In genomic region chr10:112677689-112678088, GRCh38 we compare ENCODE assay signal across 1 cellular context.
A peak's percentile ranks its signal among the peaks of the same experiment; 100 is the strongest.
TF ChIP-seq lines count a peak whose summit lies in the region.

No MANE protein-coding gene starts in this region.

TF ChIP-seq in K562, 482 proteins besides CTCF, POLR2A, EP300 and RAD21 (continued from another document):
- TF ChIP-seq CTCFL (IDR thresholded peaks at IDR 0.05; ENCODE audit: borderline replicate concordance, insufficient read depth, low read depth, low read length, poor library complexity, severe bottlenecking) (no peak), ZBTB9 (CRISPR knock-in tag; IDR thresholded peaks at IDR 0.05) (no peak), CBFA2T3 (IDR thresholded peaks at IDR 0.05) (peak; percentile 40; the same call in 1 of the 2 replicates), FOSL1 (tag; conservative IDR thresholded peaks at IDR 0.05) (0 out of 2 replicates have a peak, but pooled peaks have one; percentile 21), SOX6 (IDR thresholded peaks at IDR 0.05) (peak; percentile 63; the same call in 1 of the 2 replicates), RBBP5 (IDR thresholded peaks at IDR 0.05; ENCODE audit: borderline replicate concordance, insufficient read depth, low read length, poor library complexity, severe bottlenecking) (no peak), POLR2AphosphoS2 (IDR thresholded peaks at IDR 0.05; ENCODE audit: low read length) (no peak), THAP12 (CRISPR knock-in tag; IDR thresholded peaks at IDR 0.05) (no peak), FIP1L1 (IDR thresholded peaks at IDR 0.05; ENCODE audit: low read depth, low read length, poor library complexity, severe bottlenecking) (no peak), MNT (conservative IDR thresholded peaks at IDR 0.05) (no peak), ARID1B (IDR thresholded peaks at IDR 0.05) (peak; percentile 49), NKRF (IDR thresholded peaks at IDR 0.05; ENCODE audit: borderline replicate concordance) (no peak), ZNF766 (CRISPR knock-in tag; conservative IDR thresholded peaks at IDR 0.05) (peak; percentile 39; the same call in 1 of the 2 replicates), TFAP4 (CRISPR knock-in tag; IDR thresholded peaks at IDR 0.05; ENCODE audit: borderline replicate concordance) (no peak), MAFK (IDR thresholded peaks at IDR 0.05; ENCODE audit: low read length) (no peak), TEAD4 (IDR thresholded peaks at IDR 0.05; ENCODE audit: low read length) (0 out of 2 replicates have a peak, but pooled peaks have one; percentile 31), TEAD4 (CRISPR knock-in tag; IDR thresholded peaks at IDR 0.05; ENCODE audit: borderline replicate concordance) (no peak), ZNF57 (CRISPR knock-in tag; IDR thresholded peaks at IDR 0.05) (no peak), ZBTB33 (CRISPR knock-in tag; IDR thresholded peaks at IDR 0.05) (no peak), ZNF274 (IDR thresholded peaks at IDR 0.05; ENCODE audit: borderline replicate concordance, low read depth, low read length) (no peak), ZHX1 (conservative IDR thresholded peaks at IDR 0.05; ENCODE audit: low read length) (no peak), PRPF4 (IDR thresholded peaks at IDR 0.05; ENCODE audit: insufficient read depth, low read depth, low read length, poor library complexity, severe bottlenecking) (no peak), BACH1 (tag; IDR thresholded peaks at IDR 0.05) (no peak)
